In genomic region chr12:25583545-25583944, GRCh38 we compare ENCODE assay signal across 13 cellular contexts. TPM values are rescaled to one million over a fixed set of nuclear protein-coding genes. Genes with fewer than 3 reads are reported as not detected.
A peak's percentile ranks its signal among the peaks of the same experiment; 100 is the strongest.
DNase-seq lines count a peak whose midpoint lies in the region; ATAC-seq, FAIRE-seq and TF ChIP-seq lines count a peak whose summit lies in the region.
"Had no signal": no experiment of that assay in that cellular context is flagged by ENCODE, and none has a peak within 500 bp of the region (broad histone marks: within the 10 kb centered on the region; RNA-seq: fewer than 3 reads in every experiment).

No MANE protein-coding gene starts in this region.

- no peak overlapping the region for H3K4me3 ChIP-seq in IMR-90 (ENCODE audit: insufficient read depth, low read depth, low read length)
- no peak overlapping the region for H3K4me3 ChIP-seq in fibroblast of villous mesenchyme (ENCODE audit: low read depth, low read length)
- no peak overlapping the region for H3K4me3 ChIP-seq in pancreas
- H3K4me3 ChIP-seq: gastrocnemius medialis had no signal

- TF ChIP-seq CTCF in IMR-90 (conservative IDR thresholded peaks at IDR 0.05; ENCODE audit: low read depth, low read length) (peak; percentile 36), fibroblast of villous mesenchyme (IDR thresholded peaks at IDR 0.05; ENCODE audit: insufficient read depth, low read depth, low read length) (peak; percentile 13), pancreas (IDR thresholded peaks at IDR 0.05) (no peak)

- CTCF ChIA-PET in IMR-90 (lab: Yijun Ruan, JAX): no interaction called here

- no peaks in the 10 kb centered on the region for H3K79me1 ChIP-seq in IMR-90 (ENCODE audit: low read depth in 1 of 2, low read length in 2 of 2)

- no peak overlapping the region for H4K91ac ChIP-seq in IMR-90 (ENCODE audit: insufficient read depth, low read depth, low read length)

- no peak for TF ChIP-seq POLR2A in IMR-90 (IDR thresholded peaks at IDR 0.05; ENCODE audit: low read depth, low read length)
- TF ChIP-seq POLR2A in GM12891 (IDR thresholded peaks at IDR 0.05; ENCODE audit: low read depth, low read length): no peak

- no peak overlapping the region for H3K18ac ChIP-seq in IMR-90 (ENCODE audit: low read depth, low read length)

- no peak overlapping the region for H3K27ac Mint-ChIP-seq in activated naive CD4-positive, alpha-beta T cell treated with anti-CD3 and anti-CD28 coated beads, Interleukin-2, amount 50 U/mL, for 72 hours

- H2BK120ac ChIP-seq in IMR-90 (ENCODE audit: low read depth, low read length): no peak overlapping the region

- H3K9me1 ChIP-seq in IMR-90 (ENCODE audit: insufficient read depth, low read length): no peaks in the 10 kb centered on the region

- WGBS in IMR-90 (ENCODE audit: extremely low coverage in 2 of 2, insufficient read length in 1 of 2), 2 experiments: 57% methylated on average over 1 of the region's 3 CpGs; no CpG with 5 or more reads in 1 of the 2 experiments
- 9 to 14% methylated on average over 3 of the region's 3 CpGs for WGBS in pancreas, 2 donors

- H3K9me3 ChIP-seq in IMR-90 (ENCODE audit: control insufficient read depth, insufficient read depth, low read length): peaks cover 4% of the 10 kb centered on the region
- H3K9me3 ChIP-seq in pancreas: no peaks in the 10 kb centered on the region
- H3K9me3 ChIP-seq: gastrocnemius medialis had no signal

- 0 out of 2 replicates have a peak overlapping the region, but pooled peaks have one; percentile 8 for H2AK5ac ChIP-seq in IMR-90 (ENCODE audit: low read depth, low read length)

- in situ Hi-C loops in IMR-90 (cut with MboI; ENCODE audit: low sequenced_read_pairs): no loop called here

- no peak overlapping the region for H4K8ac ChIP-seq in IMR-90 (ENCODE audit: low read depth in 2 of 2, low read length in 2 of 2)

- H2BK15ac ChIP-seq in IMR-90 (ENCODE audit: low read depth, low read length): 0 out of 3 replicates have a peak overlapping the region, but pooled peaks have one; percentile 21

- FAIRE-seq in pancreas (lab: Jason Lieb, UNC) (no peak), GM12891 (lab: Jason Lieb, UNC) (no peak)

- ATAC-seq in IMR-90 (ENCODE audit: low read depth) (no peak), SK-N-SH treated with all-trans-retinoic acid at 6 μM for 48 hours (peak; percentile 67; the same call in 2 of the 3 replicates), pancreas (peak in 3 of 4 donors; percentile 22 to 66 (median 34)), GM21528 (IDR thresholded peaks at IDR 0.05; ENCODE audit: low FRiP score, unreplicated experiment) (no peak)
- ATAC-seq in activated naive CD4-positive, alpha-beta T cell treated with anti-CD3 and anti-CD28 coated beads, Interleukin-2, amount 50 U/mL, for 72 hours: no peak
- ATAC-seq: gastrocnemius medialis had no signal

- no peak overlapping the region for H2AFZ ChIP-seq in IMR-90 (replicated peaks; ENCODE audit: low read length, poor library complexity)

- H2AK9ac ChIP-seq in IMR-90 (replicated peaks; ENCODE audit: low read depth, low read length, poor library complexity): no peak overlapping the region

- no peaks in the 10 kb centered on the region for H3K36me3 ChIP-seq in IMR-90 (ENCODE audit: control insufficient read depth, insufficient read depth, low read length)
- H3K36me3 ChIP-seq in pancreas: no peaks in the 10 kb centered on the region
- H3K36me3 ChIP-seq: gastrocnemius medialis had no signal

- no peak overlapping the region for H3K9ac ChIP-seq in IMR-90 (ENCODE audit: low read depth, low read length)

- H4K5ac ChIP-seq in IMR-90 (ENCODE audit: low read depth, low read length): no peak overlapping the region

- POLR2A ChIA-PET in IMR-90 (lab: Charles Lee; ENCODE audit: unreplicated experiment): no interaction called here

- peak; percentile 19 for DNase-seq in IMR-90
- peak; percentile 3 for DNase-seq in fibroblast of villous mesenchyme (ENCODE audit: low read depth)
- peak in 1 of 6 donors; percentile 10 for DNase-seq in pancreas
- DNase-seq in activated naive CD4-positive, alpha-beta T cell treated with anti-CD3 and anti-CD28 coated beads, Interleukin-2, amount 50 U/mL, for 72 hours (ENCODE audit: low spot score in 2 of 2): no peak
- DNase-seq in GM12891 (ENCODE audit: insufficient read length, low spot score): no peak
- DNase-seq: activated CD4-positive, alpha-beta T cell treated with anti-CD3 and anti-CD28 coated beads for 48 hours; DND-41; gastrocnemius medialis; naive B cell; NK-92 treated with Interleukin-12 subunit alpha and Interleukin-12 subunit beta, amount 100 ng/mL, for 24 hours; stimulated activated CD4-positive, alpha-beta T cell treated with anti-CD3 and anti-CD28 coated beads, Interleukin-2, amount 100 ng/mL, for 48 hours had no signal

- H3K27me3 ChIP-seq in IMR-90 (ENCODE audit: control insufficient read depth, insufficient read depth, low read length) (no peaks in the 10 kb centered on the region), pancreas (no peaks in the 10 kb centered on the region)
- H3K27me3 ChIP-seq: gastrocnemius medialis had no signal

- no peak overlapping the region for H3K56ac ChIP-seq in IMR-90 (ENCODE audit: extremely low read depth, insufficient read depth, low read length)

- H3K4me1 ChIP-seq in IMR-90 (ENCODE audit: control insufficient read depth, insufficient read depth, low read length) (no peaks in the 10 kb centered on the region), pancreas (peaks cover 0 to 13% (median 7%) of the 10 kb centered on the region in 3 donors)
- H3K4me1 ChIP-seq: gastrocnemius medialis had no signal

- TF ChIP-seq RAD21 in IMR-90 (IDR thresholded peaks at IDR 0.05; ENCODE audit: low read length): peak; percentile 38; the same call in 1 of the 2 replicates

- no peaks in the 10 kb centered on the region for H4K20me1 ChIP-seq in IMR-90 (ENCODE audit: insufficient read depth, low read length)

- no peak overlapping the region for H3K27ac ChIP-seq in IMR-90 (ENCODE audit: insufficient read depth, low read length)
- H3K27ac ChIP-seq in pancreas: no peak overlapping the region
- H3K27ac ChIP-seq: gastrocnemius medialis had no signal

- BruUV-seq in IMR-90 (replicated peaks; lab: Mats Ljungman, UMichigan): no TSS peak

- H3K14ac ChIP-seq in IMR-90 (replicated peaks; ENCODE audit: low read depth, low read length): peak overlapping the region; percentile 53; the same call in 1 of the 2 replicates

- H3K9me3 Mint-ChIP-seq in activated naive CD4-positive, alpha-beta T cell treated with anti-CD3 and anti-CD28 coated beads, Interleukin-2, amount 50 U/mL, for 72 hours: peaks cover 5 to 12% of the 10 kb centered on the region in 2 donors

- no peak overlapping the region for H3K4me2 ChIP-seq in IMR-90 (ENCODE audit: low read depth, low read length)

- H2BK5ac ChIP-seq in IMR-90 (ENCODE audit: low read depth, low read length, poor library complexity, severe bottlenecking): no peak overlapping the region

- peaks cover 7 to 13% of the 10 kb centered on the region in 2 donors for H3K36me3 Mint-ChIP-seq in activated naive CD4-positive, alpha-beta T cell treated with anti-CD3 and anti-CD28 coated beads, Interleukin-2, amount 50 U/mL, for 72 hours
- H3K36me3 Mint-ChIP-seq: naive B cell had no signal

- H3K23ac ChIP-seq in IMR-90 (ENCODE audit: low read depth, low read length): no peak overlapping the region

- intact Hi-C loops in IMR-90 (cut with micrococcal nuclease) (no loop called here), pancreas (cut with DNase I) (no loop called here)

- no peak overlapping the region for H3K4ac ChIP-seq in IMR-90 (ENCODE audit: low read depth, low read length)

- dilution Hi-C loops in IMR-90 (cut with HindIII; ENCODE audit: low sequenced_read_pairs, unreplicated experiment): no loop called here

- no peak overlapping the region for H2BK20ac ChIP-seq in IMR-90 (ENCODE audit: low read depth, low read length)

TF ChIP-seq in IMR-90, 13 proteins besides CTCF, POLR2A, EP300 and RAD21 (continues in another document):
- TF ChIP-seq MXI1 (IDR thresholded peaks at IDR 0.05; ENCODE audit: borderline replicate concordance, low read depth, low read length): no peak
- TF ChIP-seq MAZ (IDR thresholded peaks at IDR 0.05; ENCODE audit: borderline replicate concordance, low read depth, low read length): no peak
- TF ChIP-seq MAFK (IDR thresholded peaks at IDR 0.05; ENCODE audit: low read depth, low read length): no peak
- TF ChIP-seq NFE2L2 (IDR thresholded peaks at IDR 0.05; ENCODE audit: low read depth, low read length): no peak
- TF ChIP-seq RFX5 (IDR thresholded peaks at IDR 0.05; ENCODE audit: low read depth, low read length): no peak
- TF ChIP-seq BHLHE40 (IDR thresholded peaks at IDR 0.05; ENCODE audit: low read depth, low read length): no peak

TF ChIP-seq in SK-N-SH treated with all-trans-retinoic acid at 6 μM for 48 hours, 23 proteins besides CTCF, POLR2A, EP300 and RAD21 (continues in another document):
- TF ChIP-seq TCF4 (CRISPR knock-in tag; IDR thresholded peaks at IDR 0.05; ENCODE audit: borderline replicate concordance): 0 out of 2 replicates have a peak, but pooled peaks have one; percentile 18

TF ChIP-seq in GM12891, 5 proteins besides CTCF, POLR2A, EP300 and RAD21:
- TF ChIP-seq TAF1 (IDR thresholded peaks at IDR 0.05; ENCODE audit: low read depth, low read length) (no peak), POU2F2 (IDR thresholded peaks at IDR 0.05; ENCODE audit: low read depth, low read length) (no peak), PAX5 (IDR thresholded peaks at IDR 0.05; ENCODE audit: insufficient read depth, low read length, severe bottlenecking) (no peak), POLR2AphosphoS5 (IDR thresholded peaks at IDR 0.05; ENCODE audit: low read depth, low read length) (no peak), SPI1 (IDR thresholded peaks at IDR 0.05; ENCODE audit: low read depth, low read length) (no peak)

RNA-seq across cellular contexts. Expression of gene LMNTD1, which starts 30.5 kb away (rescaled TPM):
- total RNA-seq in IMR-90 (2012; rRNA removed) (4.3 and 4.7 TPM in 2 replicates), fibroblast of villous mesenchyme (not detected in 2 replicates), pancreas (under 1 TPM in 3 of 6 donors, not detected in 3; 0.22 to 0.55 (median 0.38) TPM)
- polyA plus RNA-seq in IMR-90 (2012; rRNA removed) (1.3 and 1.5 TPM in 2 replicates), pancreas (under 1 TPM in 1 of 2 donors, not detected in 1; 0.70 TPM)
- polyA plus RNA-seq in IMR-90 (2012; cell fraction: cytosol; rRNA removed): 0.16 and 0.22 TPM in 2 replicates
- polyA plus RNA-seq in IMR-90 (2012; cell fraction: nucleus; rRNA removed; ENCODE audit: low replicate concordance): 0.30 and 2.0 TPM in 2 replicates
- not detected for total RNA-seq in activated naive CD4-positive, alpha-beta T cell treated with anti-CD3 and anti-CD28 coated beads, Interleukin-2, amount 50 U/mL, for 72 hours
- not detected for polyA plus RNA-seq in GM12891 (2012; ENCODE audit: low read depth, missing spikeins)
- total RNA-seq: gastrocnemius medialis had no signal

Comparison
In these comparisons a context has a peak if more than half of its experiments do, and no peak if none do; other contexts are left out.
1. ATAC-seq: peak in SK-N-SH treated with all-trans-retinoic acid at 6 μM for 48 hours (single experiment) and pancreas (3 of 4); none in IMR-90 (single experiment), activated naive CD4-positive, alpha-beta T cell treated with anti-CD3 and anti-CD28 coated beads, Interleukin-2, amount 50 U/mL, for 72 hours (0 of 2) and GM21528 (single experiment).
2. DNase-seq: peak in IMR-90 (single experiment) and fibroblast of villous mesenchyme (single experiment); none in activated naive CD4-positive, alpha-beta T cell treated with anti-CD3 and anti-CD28 coated beads, Interleukin-2, amount 50 U/mL, for 72 hours (0 of 2) and GM12891 (single experiment).
3. CTCF ChIP-seq: peak in IMR-90 (single experiment) and fibroblast of villous mesenchyme (single experiment); none in pancreas (0 of 4).